In the genomic region with DNA sequence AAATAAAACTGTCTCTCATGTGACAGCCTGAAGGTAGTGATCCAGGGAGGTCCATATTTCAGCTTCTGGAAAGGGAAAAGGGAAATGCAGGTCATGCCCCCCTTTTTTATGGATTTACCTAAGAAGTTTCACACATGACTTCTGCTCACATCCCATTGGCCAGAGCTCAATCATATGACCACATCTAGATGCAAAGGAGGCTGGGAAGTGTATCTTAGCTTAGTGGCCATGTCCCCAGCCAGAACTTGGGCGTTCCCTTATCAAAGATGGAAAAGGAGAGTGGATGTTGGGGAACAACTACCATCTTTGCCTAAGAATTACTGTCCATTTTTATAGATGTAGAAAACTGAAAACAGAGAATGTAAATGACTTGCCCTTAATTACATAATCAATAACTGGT, we compare ENCODE assay signal across 9 cellular contexts.
"Had no signal": no experiment of that assay in that cellular context is flagged by ENCODE, and none has a peak within 500 bp of the region (broad histone marks: within the 10 kb centered on the region; RNA-seq: fewer than 3 reads in every experiment).

No MANE protein-coding gene starts in this region.

- DNase-seq: H9, HCEC 1CT, HFFc6, KG1 had no signal

- H3K4me3 ChIP-seq: GM23338 had no signal

- H3K27ac ChIP-seq: HL-60 had no signal

- FAIRE-seq: H1, H54, HepG2 had no signal

- H2AFZ ChIP-seq: GM23338 had no signal

- ATAC-seq: GM23338, HepG2 had no signal

- H3K4me2 ChIP-seq: GM23338 had no signal
